Comparison of ENCODE assay signal across 22 cellular contexts in the genomic region with DNA sequence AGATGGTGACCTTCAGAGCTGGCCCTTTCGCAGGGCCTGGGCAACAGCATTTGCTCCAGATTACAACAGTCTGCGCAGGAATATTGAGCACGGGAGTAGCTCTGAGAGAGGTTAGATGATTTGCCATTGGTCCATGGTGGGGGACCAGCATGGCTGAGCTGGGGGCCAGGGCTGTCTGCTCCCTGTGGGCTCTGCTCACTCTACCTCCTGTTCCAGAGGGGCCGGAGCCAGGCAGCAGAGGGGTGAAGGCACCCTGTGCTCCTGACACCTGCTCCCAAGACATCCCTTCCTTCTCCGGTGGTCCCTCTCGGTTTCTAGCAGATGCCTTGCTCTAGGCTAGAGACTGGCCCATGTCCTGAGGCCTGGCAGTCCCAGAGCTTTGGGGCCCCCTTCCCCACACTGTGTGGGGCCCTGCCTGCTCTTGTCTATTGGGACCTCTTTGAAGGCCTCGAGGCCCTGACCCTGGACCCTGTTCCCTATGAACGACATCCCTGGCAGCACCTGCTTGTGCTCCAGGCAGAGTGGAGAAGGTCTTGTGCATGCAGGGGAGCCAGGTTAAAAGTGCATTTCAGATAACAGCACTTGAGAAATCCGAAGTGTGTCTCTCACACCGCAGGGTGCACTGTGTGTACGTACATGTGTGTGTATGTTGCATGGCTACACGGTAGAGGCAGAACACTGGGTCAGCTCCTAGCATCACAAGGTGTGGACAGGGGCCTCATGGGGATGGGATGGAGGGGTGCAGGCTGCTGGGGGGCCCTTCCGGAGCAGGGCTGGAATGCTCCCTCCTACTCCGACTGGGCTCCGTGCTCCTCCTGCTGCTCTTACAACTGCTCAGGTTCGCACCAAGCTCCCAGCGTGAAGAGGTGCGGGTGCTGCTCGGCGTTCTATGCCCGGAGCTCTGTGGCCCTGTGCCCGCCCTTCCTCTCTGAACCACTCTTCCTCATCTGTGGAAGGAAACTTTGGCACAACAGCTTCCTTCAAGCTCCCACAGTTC.
DNase-seq lines count a peak whose midpoint lies in the region; ATAC-seq and TF ChIP-seq lines count a peak whose summit lies in the region.
"Had no signal": no experiment of that assay in that cellular context is flagged by ENCODE, and none has a peak within 500 bp of the region (broad histone marks: within the 10 kb centered on the region; RNA-seq: fewer than 3 reads in every experiment).

No MANE protein-coding gene starts in this region.

- H3K4me1 ChIP-seq in suprapubic skin = no peaks in the 10 kb centered on the region
- H3K4me1 ChIP-seq: HAP-1, heart left ventricle, prostate gland had no signal

- H3K4me3 ChIP-seq in WERI-Rb-1 (ENCODE audit: low read depth, low read length) = no peak overlapping the region
- no peak overlapping the region for H3K4me3 ChIP-seq in suprapubic skin
- H3K4me3 ChIP-seq: HAP-1, heart left ventricle, prostate gland, SJCRH30 had no signal

- TF ChIP-seq POLR2A in suprapubic skin (IDR thresholded peaks at IDR 0.05) = no peak

- no peak for TF ChIP-seq EP300 in suprapubic skin (IDR thresholded peaks at IDR 0.05)

- no peak for ATAC-seq in left colon
- no peak for ATAC-seq in HG02885 (IDR thresholded peaks at IDR 0.05; ENCODE audit: poor library complexity, unreplicated experiment)
- ATAC-seq in HG03432 (IDR thresholded peaks at IDR 0.05; ENCODE audit: unreplicated experiment) = no peak

- H3K36me3 ChIP-seq in WERI-Rb-1 (no peaks in the 10 kb centered on the region), suprapubic skin (no peaks in the 10 kb centered on the region)
- H3K36me3 ChIP-seq: HAP-1, heart left ventricle, prostate gland, SJCRH30 had no signal

- no peaks in the 10 kb centered on the region for H3K27me3 ChIP-seq in WERI-Rb-1 (ENCODE audit: insufficient read depth, low read depth, severe bottlenecking)
- H3K27me3 ChIP-seq in suprapubic skin = peaks cover 51% of the 10 kb centered on the region

- H3K9me3 ChIP-seq in WERI-Rb-1 (ENCODE audit: severe bottlenecking) = no peaks in the 10 kb centered on the region
- no peaks in the 10 kb centered on the region for H3K9me3 ChIP-seq in suprapubic skin
- H3K9me3 ChIP-seq: HAP-1, heart left ventricle, prostate gland, SJCRH30 had no signal

- WGBS in suprapubic skin = 72% methylated on average over 14 of the region's 22 CpGs

- no peak overlapping the region for H3K27ac ChIP-seq in WERI-Rb-1
- H3K27ac ChIP-seq in suprapubic skin = no peak overlapping the region
- H3K27ac ChIP-seq: heart left ventricle, prostate gland, SJCRH30 had no signal

- TF ChIP-seq CTCF in WERI-Rb-1 (IDR thresholded peaks at IDR 0.05; ENCODE audit: low read depth, low read length) (no peak), suprapubic skin (IDR thresholded peaks at IDR 0.05) (no peak)

- DNase-seq in activated effector memory CD4-positive, alpha-beta T cell treated with anti-CD3 and anti-CD28 coated beads, Interleukin-2, amount 50 U/mL, for 16 hours = peak; percentile 46
- no peak for DNase-seq in activated effector memory CD4-positive, alpha-beta T cell treated with Interleukin-2 at 50 U/mL for 16 hours
- DNase-seq in WERI-Rb-1 (peak; percentile 3), mesenteric fat pad (ENCODE audit: low spot score) (peak; percentile 85), suprapubic skin (ENCODE audit: low spot score in 2 of 2) (peak; percentile 40 to 71), left colon (no peak)
- DNase-seq: activated B cell treated with CpG ODN at 0.5 μM for 24 hours; activated CD4-positive, alpha-beta T cell treated with anti-CD3 and anti-CD28 coated beads, Interleukin-2, amount 50 U/mL, for 4 hours; activated T-cell treated with anti-CD3 and anti-CD28 coated beads for 4 hours; effector CD8-positive, alpha-beta T cell; foreskin fibroblast; GDM1; NCI-H1092 treated with DMSO at 0.1 percent for 48 hours; NCI-H1930; NCI-H226; SJCRH30; trophoblast cell had no signal

- intact Hi-C loops in left colon (cut with DNase I, micrococcal nuclease) = no loop called here

Comparison
In these comparisons a context has a peak if more than half of its experiments do, and no peak if none do; other contexts are left out.
1. DNase-seq: peak in activated effector memory CD4-positive, alpha-beta T cell treated with anti-CD3 and anti-CD28 coated beads, Interleukin-2, amount 50 U/mL, for 16 hours (single experiment), WERI-Rb-1 (single experiment), mesenteric fat pad (single experiment) and suprapubic skin (2 of 2); none in activated effector memory CD4-positive, alpha-beta T cell treated with Interleukin-2 at 50 U/mL for 16 hours (single experiment) and left colon (0 of 2).